In the genomic region with DNA sequence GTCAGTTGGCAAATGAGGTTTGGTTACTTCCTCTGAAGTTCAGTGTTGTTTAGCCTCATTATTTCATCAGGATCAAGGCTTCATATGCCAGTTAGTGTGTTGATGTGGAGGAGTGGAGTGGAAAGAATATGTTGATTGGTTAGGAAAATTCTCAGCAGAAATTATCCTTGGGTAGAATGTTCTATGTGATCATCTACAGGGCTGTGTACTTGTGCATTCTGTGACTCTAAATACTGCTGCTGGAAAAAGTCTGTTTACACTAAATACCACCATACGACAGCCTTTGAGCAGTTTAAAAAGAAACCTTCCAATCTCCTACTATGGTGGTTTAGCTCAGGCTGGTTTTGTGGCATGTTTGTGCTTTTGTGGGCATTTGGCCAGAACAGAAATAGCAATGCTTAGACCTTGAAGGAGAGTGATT, we compare ENCODE assay signal across 11 cellular contexts. TPM values are rescaled to one million over a fixed set of nuclear protein-coding genes. Genes with fewer than 3 reads are reported as not detected.
A peak's percentile ranks its signal among the peaks of the same experiment; 100 is the strongest.
DNase-seq lines count a peak whose midpoint lies in the region; ATAC-seq and TF ChIP-seq lines count a peak whose summit lies in the region.
"Had no signal": no experiment of that assay in that cellular context is flagged by ENCODE, and none has a peak within 500 bp of the region (broad histone marks: within the 10 kb centered on the region; RNA-seq: fewer than 3 reads in every experiment).

No MANE protein-coding gene starts in this region.

- H3K27me3 ChIP-seq in upper lobe of right lung: no peaks in the 10 kb centered on the region
- H3K27me3 ChIP-seq: SJSA1 had no signal

- peak overlapping the region; percentile 43 for H3K27ac ChIP-seq in upper lobe of right lung
- H3K27ac ChIP-seq: SJSA1 had no signal

- H3K27me3 Mint-ChIP-seq in activated naive CD4-positive, alpha-beta T cell treated with anti-CD3 and anti-CD28 coated beads, Interleukin-2, amount 10 ng/mL, durations not matched to agents 7 days and 5 days: no peaks in the 10 kb centered on the region
- no peaks in the 10 kb centered on the region for H3K27me3 Mint-ChIP-seq in activated T-helper 2 cell treated with anti-CD3 and anti-CD28 coated beads, Interferon-gamma antibody, Interleukin-2, Interleukin-4, amounts not matched to agents 10 μg/mL and 5 μg/mL and 100 μg/mL, durations not matched to agents 14 hours and 24 hours and 36 hours (ENCODE audit: low read depth)

- no peak overlapping the region for H3K4me3 Mint-ChIP-seq in activated naive CD4-positive, alpha-beta T cell treated with anti-CD3 and anti-CD28 coated beads, Interleukin-2, amount 10 ng/mL, durations not matched to agents 7 days and 5 days
- no peak overlapping the region for H3K4me3 Mint-ChIP-seq in activated T-helper 2 cell treated with anti-CD3 and anti-CD28 coated beads, Interferon-gamma antibody, Interleukin-2, Interleukin-4, amounts not matched to agents 10 μg/mL and 5 μg/mL and 100 μg/mL, durations not matched to agents 14 hours and 24 hours and 36 hours (ENCODE audit: low read depth)
- H3K4me3 Mint-ChIP-seq: CD14-positive monocyte had no signal

- CTCF ChIA-PET in activated naive CD4-positive, alpha-beta T cell treated with anti-CD3 and anti-CD28 coated beads, Interleukin-2, amount 10 ng/mL, durations not matched to agents 7 days and 5 days (lab: Charles Lee): no interaction called here

- no peak for TF ChIP-seq CTCF in upper lobe of right lung (IDR thresholded peaks at IDR 0.05)

- peak; percentile 49 for ATAC-seq in left lobe of liver
- ATAC-seq in upper lobe of right lung: peak; percentile 26
- ATAC-seq in HG02884 (IDR thresholded peaks at IDR 0.05; ENCODE audit: unreplicated experiment): no peak

- peak overlapping the region; percentile 11 for H3K27ac Mint-ChIP-seq in activated naive CD4-positive, alpha-beta T cell treated with anti-CD3 and anti-CD28 coated beads, Interleukin-2, amount 10 ng/mL, durations not matched to agents 7 days and 5 days
- peak overlapping the region; percentile 78 for H3K27ac Mint-ChIP-seq in activated T-helper 2 cell treated with anti-CD3 and anti-CD28 coated beads, Interferon-gamma antibody, Interleukin-2, Interleukin-4, amounts not matched to agents 10 μg/mL and 5 μg/mL and 100 μg/mL, durations not matched to agents 14 hours and 24 hours and 36 hours

- DNase-seq in activated naive CD4-positive, alpha-beta T cell treated with anti-CD3 and anti-CD28 coated beads, Interleukin-2, amount 10 ng/mL, durations not matched to agents 7 days and 5 days: no peak
- DNase-seq in activated naive CD4-positive, alpha-beta T cell (lab: John Stamatoyannopoulos, UW): no peak
- no peak for DNase-seq in activated T-helper 2 cell treated with anti-CD3 and anti-CD28 coated beads, Interferon-gamma antibody, Interleukin-2, Interleukin-4, amounts not matched to agents 10 μg/mL and 5 μg/mL and 100 μg/mL, durations not matched to agents 14 hours and 24 hours and 36 hours (ENCODE audit: low spot score)
- DNase-seq in left lobe of liver (ENCODE audit: low spot score) (no peak), upper lobe of right lung (no peak), iPS-NIHi7 (ENCODE audit: extremely low spot score) (no peak)
- no peak for DNase-seq in stimulated activated CD4-positive, alpha-beta T cell treated with anti-CD3 and anti-CD28 coated beads, Interleukin-1b, Interleukin-23, amount 100 ng/mL, for 48 hours
- DNase-seq: cerebellar nuclear complex had no signal

- peaks cover 65% of the 10 kb centered on the region for H3K36me3 Mint-ChIP-seq in activated naive CD4-positive, alpha-beta T cell treated with anti-CD3 and anti-CD28 coated beads, Interleukin-2, amount 10 ng/mL, durations not matched to agents 7 days and 5 days
- H3K36me3 Mint-ChIP-seq in activated T-helper 2 cell treated with anti-CD3 and anti-CD28 coated beads, Interferon-gamma antibody, Interleukin-2, Interleukin-4, amounts not matched to agents 10 μg/mL and 5 μg/mL and 100 μg/mL, durations not matched to agents 14 hours and 24 hours and 36 hours (ENCODE audit: low read depth): peaks cover 75% of the 10 kb centered on the region

- H3K9me3 Mint-ChIP-seq in activated naive CD4-positive, alpha-beta T cell treated with anti-CD3 and anti-CD28 coated beads, Interleukin-2, amount 10 ng/mL, durations not matched to agents 7 days and 5 days: no peaks in the 10 kb centered on the region
- H3K9me3 Mint-ChIP-seq in activated T-helper 2 cell treated with anti-CD3 and anti-CD28 coated beads, Interferon-gamma antibody, Interleukin-2, Interleukin-4, amounts not matched to agents 10 μg/mL and 5 μg/mL and 100 μg/mL, durations not matched to agents 14 hours and 24 hours and 36 hours: no peaks in the 10 kb centered on the region
- H3K9me3 Mint-ChIP-seq: CD14-positive monocyte had no signal

- H3K36me3 ChIP-seq in upper lobe of right lung: no peaks in the 10 kb centered on the region

- peaks cover 63% of the 10 kb centered on the region for H3K4me1 Mint-ChIP-seq in activated naive CD4-positive, alpha-beta T cell treated with anti-CD3 and anti-CD28 coated beads, Interleukin-2, amount 10 ng/mL, durations not matched to agents 7 days and 5 days
- peaks cover 63% of the 10 kb centered on the region for H3K4me1 Mint-ChIP-seq in activated T-helper 2 cell treated with anti-CD3 and anti-CD28 coated beads, Interferon-gamma antibody, Interleukin-2, Interleukin-4, amounts not matched to agents 10 μg/mL and 5 μg/mL and 100 μg/mL, durations not matched to agents 14 hours and 24 hours and 36 hours (ENCODE audit: low read depth)

- no peak overlapping the region for H3K4me3 ChIP-seq in upper lobe of right lung
- H3K4me3 ChIP-seq: SJSA1 had no signal

- intact Hi-C loops in activated T-helper 2 cell treated with anti-CD3 and anti-CD28 coated beads, Interferon-gamma antibody, Interleukin-2, Interleukin-4, amounts not matched to agents 10 μg/mL and 5 μg/mL and 100 μg/mL, durations not matched to agents 14 hours and 24 hours and 36 hours (cut with micrococcal nuclease): loop anchor here (5.0 kb wide), 1 partner anchor 34 kb away; no protein-coding TSS in a partner anchor
- intact Hi-C loops in upper lobe of right lung (cut with DNase I): no loop called here

- no peaks in the 10 kb centered on the region for H3K9me3 ChIP-seq in upper lobe of right lung
- H3K9me3 ChIP-seq: SJSA1 had no signal

- H3K4me1 ChIP-seq in upper lobe of right lung: peaks cover 50% of the 10 kb centered on the region

RNA-seq across cellular contexts. Expression of a gene that starts 25.8 kb away (rescaled TPM):
- 173 and 176 TPM in 2 replicates for total RNA-seq in activated T-helper 2 cell treated with anti-CD3 and anti-CD28 coated beads, Interferon-gamma antibody, Interleukin-2, Interleukin-4, amounts not matched to agents 10 μg/mL and 5 μg/mL and 100 μg/mL, durations not matched to agents 14 hours and 24 hours and 36 hours
- total RNA-seq in left lobe of liver: 22.6 TPM
- 78.9 TPM for total RNA-seq in upper lobe of right lung
